ENCODE assay signal across 11 cellular contexts in genomic region chr13:33721719-33722118, GRCh38.
DNase-seq lines count a peak whose midpoint lies in the region; ATAC-seq, FAIRE-seq and TF ChIP-seq lines count a peak whose summit lies in the region.
"Had no signal": no experiment of that assay in that cellular context is flagged by ENCODE, and none has a peak within 500 bp of the region (broad histone marks: within the 10 kb centered on the region; RNA-seq: fewer than 3 reads in every experiment).

No MANE protein-coding gene starts in this region.

- H2AFZ ChIP-seq in astrocyte (ENCODE audit: low read depth, low read length): peak overlapping the region; percentile 4

- H4K20me1 ChIP-seq in astrocyte (ENCODE audit: insufficient read depth, low read length): no peaks in the 10 kb centered on the region

- H3K27ac Mint-ChIP-seq in astrocyte (ENCODE audit: unreplicated experiment): no peak overlapping the region
- H3K27ac Mint-ChIP-seq: activated CD4-positive, alpha-beta T cell treated with anti-CD3 and anti-CD28 coated beads, Interleukin-2, amount 10 ng/mL, durations not matched to agents 7 days and 5 days had no signal

- H3K4me1 ChIP-seq in astrocyte (ENCODE audit: insufficient read depth, low read length) (peaks cover 5% of the 10 kb centered on the region), heart left ventricle (peaks cover 0 to 35% (median 24%) of the 10 kb centered on the region in 12 donors), stomach (peaks cover 19 to 48% (median 27%) of the 10 kb centered on the region in 4 donors)

- H3K27ac ChIP-seq in astrocyte (ENCODE audit: low read depth, low read length): peak overlapping the region; percentile 38
- peak overlapping the region; percentile 11 to 83 (median 63) for H3K27ac ChIP-seq in heart left ventricle
- peak overlapping the region in 4 of 5 donors; percentile 48 to 85 (median 70) for H3K27ac ChIP-seq in stomach

- TF ChIP-seq EP300 in stomach (IDR thresholded peaks at IDR 0.05): no peak

- FAIRE-seq in astrocyte (lab: Jason Lieb, UNC): no peak
- FAIRE-seq: kidney had no signal

- intact Hi-C loops in heart left ventricle (cut with DNase I) (loop anchor here (2.0 to 10.0 kb wide), 20 partner anchors 44 to 1137 kb away; partner anchors contain the start of genes PDS5B (in 5 of the 10) and STARD13 (in 1 of the 10)), stomach (cut with DNase I; ENCODE audit: low total_unique reads) (no loop called here)

- DNase-seq in HT1080 (ENCODE audit: low read depth) (peak; percentile 4), astrocyte (ENCODE audit: low read depth) (peak; percentile 71), heart left ventricle (no peak), stomach (no peak), CD1c-positive myeloid dendritic cell (ENCODE audit: extremely low spot score) (no peak), NCI-H1417 treated with DMSO at 0.1 percent for 48 hours (lab: John Stamatoyannopoulos, UW) (no peak)
- no peak for DNase-seq in activated CD8-positive, alpha-beta memory T cell treated with anti-CD3 and anti-CD28 coated beads for 24 hours
- DNase-seq: activated CD4-positive, alpha-beta T cell treated with anti-CD3 and anti-CD28 coated beads, Interleukin-2, amount 10 ng/mL, durations not matched to agents 7 days and 5 days; kidney; stimulated activated CD4-positive, alpha-beta T cell treated with anti-CD3 and anti-CD28 coated beads, Interleukin-12 subunit alpha, Interleukin-12 subunit beta, amount 100 ng/mL, for 4 hours had no signal

- no peaks in the 10 kb centered on the region for H3K27me3 Mint-ChIP-seq in astrocyte (ENCODE audit: low read depth, unreplicated experiment)
- H3K27me3 Mint-ChIP-seq: activated CD4-positive, alpha-beta T cell treated with anti-CD3 and anti-CD28 coated beads, Interleukin-2, amount 10 ng/mL, durations not matched to agents 7 days and 5 days had no signal

- H3K4me3 ChIP-seq in astrocyte (ENCODE audit: insufficient read depth, low read depth, low read length): no peak overlapping the region
- no peak overlapping the region for H3K4me3 ChIP-seq in heart left ventricle
- H3K4me3 ChIP-seq in stomach: no peak overlapping the region

- H3K36me3 Mint-ChIP-seq in astrocyte (ENCODE audit: low read depth, unreplicated experiment): no peaks in the 10 kb centered on the region

- H3K27me3 ChIP-seq in astrocyte (ENCODE audit: insufficient read depth, low read length) (no peaks in the 10 kb centered on the region), heart left ventricle (no peaks in the 10 kb centered on the region), stomach (no peaks in the 10 kb centered on the region)

- TF ChIP-seq CTCF in astrocyte (IDR thresholded peaks at IDR 0.05; ENCODE audit: insufficient read depth, low read depth, low read length) (no peak), heart left ventricle (IDR thresholded peaks at IDR 0.05) (no peak), stomach (IDR thresholded peaks at IDR 0.05) (no peak)

- peak overlapping the region; percentile 22 for H3K4me2 ChIP-seq in astrocyte (ENCODE audit: low read length)

- no peaks in the 10 kb centered on the region for H3K79me2 ChIP-seq in astrocyte (ENCODE audit: insufficient read depth, low read length)

- H3K9me3 Mint-ChIP-seq in astrocyte (ENCODE audit: unreplicated experiment): peaks cover 4% of the 10 kb centered on the region

- peaks cover 22% of the 10 kb centered on the region for H3K4me1 Mint-ChIP-seq in astrocyte (ENCODE audit: low read depth, unreplicated experiment)

- peak; percentile 33 to 70 (median 64) for ATAC-seq in heart left ventricle
- ATAC-seq in GM21526 (IDR thresholded peaks at IDR 0.05; ENCODE audit: low FRiP score, unreplicated experiment): no peak

- no peaks in the 10 kb centered on the region for H3K9me3 ChIP-seq in astrocyte (ENCODE audit: insufficient read depth, low read depth, low read length)
- H3K9me3 ChIP-seq in heart left ventricle: peaks cover 0 to 10% (median 0%) of the 10 kb centered on the region in 12 donors
- no peaks in the 10 kb centered on the region for H3K9me3 ChIP-seq in stomach

- no peak for TF ChIP-seq POLR2A in heart left ventricle (IDR thresholded peaks at IDR 0.05)
- no peak for TF ChIP-seq POLR2A in stomach (IDR thresholded peaks at IDR 0.05)

- H3K9ac ChIP-seq in astrocyte (ENCODE audit: low read length): no peak overlapping the region

- 0 to 13% (median 6%) methylated on average over 1 of the region's 1 CpG for WGBS in heart left ventricle, 4 donors
- 0 to 43% (median 29%) methylated on average over 1 of the region's 1 CpG for WGBS in stomach, 5 donors

- H3K4me3 Mint-ChIP-seq in astrocyte (ENCODE audit: unreplicated experiment): no peak overlapping the region
- H3K4me3 Mint-ChIP-seq: activated CD4-positive, alpha-beta T cell treated with anti-CD3 and anti-CD28 coated beads, Interleukin-2, amount 10 ng/mL, durations not matched to agents 7 days and 5 days had no signal

- H3K36me3 ChIP-seq in astrocyte (ENCODE audit: insufficient read depth, low read length) (no peaks in the 10 kb centered on the region), heart left ventricle (no peaks in the 10 kb centered on the region), stomach (no peaks in the 10 kb centered on the region)

Comparison
In these comparisons a context has a peak if more than half of its experiments do, and no peak if none do; other contexts are left out.
1. DNase-seq: peak in HT1080 (single experiment) and astrocyte (single experiment); none in heart left ventricle (0 of 5), stomach (single experiment), activated CD8-positive, alpha-beta memory T cell treated with anti-CD3 and anti-CD28 coated beads for 24 hours (single experiment), CD1c-positive myeloid dendritic cell (single experiment) and NCI-H1417 treated with DMSO at 0.1 percent for 48 hours (single experiment).
2. Peak in every context shown above with its lines, with median percentiles within 50 percentile points of each other: H3K27ac ChIP-seq.